Comparison of ENCODE assay signal across 12 cellular contexts in genomic region chrX:139892512-139892911, GRCh38. TPM values are rescaled to one million over a fixed set of nuclear protein-coding genes. Genes with fewer than 3 reads are reported as not detected.
DNase-seq lines count a peak whose midpoint lies in the region; ATAC-seq and TF ChIP-seq lines count a peak whose summit lies in the region.
"Had no signal": no experiment of that assay in that cellular context is flagged by ENCODE, and none has a peak within 500 bp of the region (broad histone marks: within the 10 kb centered on the region; RNA-seq: fewer than 3 reads in every experiment).

No MANE protein-coding gene starts in this region.

- TF ChIP-seq CTCF in foreskin keratinocyte (conservative IDR thresholded peaks at IDR 0.05), result no peak
- no peak for TF ChIP-seq CTCF in uterus (IDR thresholded peaks at IDR 0.05)

- no peaks in the 10 kb centered on the region for H3K36me3 ChIP-seq in uterus
- H3K36me3 ChIP-seq: left lung, spleen had no signal

- H3K27me3 ChIP-seq in foreskin keratinocyte (no peaks in the 10 kb centered on the region), uterus (no peaks in the 10 kb centered on the region)
- H3K27me3 ChIP-seq: left lung, spleen had no signal

- DNase-seq in foreskin keratinocyte (no peak), uterus (no peak), mucosa of gallbladder (ENCODE audit: low spot score) (no peak), UCSD-AML1 (lab: John Stamatoyannopoulos, UW; ENCODE audit: unreplicated experiment) (no peak)
- DNase-seq: left lung, NCI-H446 treated with DMSO at 0.1 percent for 48 hours, spleen had no signal

- intact Hi-C loops in uterus (cut with DNase I; ENCODE audit: low total_unique reads), result no loop called here

- ATAC-seq in GM18498 (IDR thresholded peaks at IDR 0.05; ENCODE audit: unreplicated experiment) (peak; percentile 76), GM19397 (IDR thresholded peaks at IDR 0.05; ENCODE audit: unreplicated experiment) (peak; percentile 66), HG02870 (IDR thresholded peaks at IDR 0.05; ENCODE audit: unreplicated experiment) (peak; percentile 82), HG03575 (IDR thresholded peaks at IDR 0.05; ENCODE audit: extremely low read depth, insufficient number of reproducible peaks, low FRiP score, unreplicated experiment) (peak; percentile 42), foreskin keratinocyte (no peak)
- ATAC-seq: left lung had no signal

- no peak overlapping the region for H3K27ac ChIP-seq in foreskin keratinocyte
- H3K27ac ChIP-seq in uterus, result no peak overlapping the region
- H3K27ac ChIP-seq: left lung, spleen, VCaP had no signal

- H3K4me1 ChIP-seq in foreskin keratinocyte, result peaks cover 13% of the 10 kb centered on the region
- H3K4me1 ChIP-seq in uterus, result no peaks in the 10 kb centered on the region
- H3K4me1 ChIP-seq: spleen had no signal

- H3K4me3 ChIP-seq in uterus, result no peak overlapping the region
- H3K4me3 ChIP-seq: left lung, spleen had no signal

- no peak for TF ChIP-seq POLR2A in uterus (IDR thresholded peaks at IDR 0.05)

- H3K9me3 ChIP-seq in uterus, result no peaks in the 10 kb centered on the region
- H3K9me3 ChIP-seq: left lung, spleen had no signal

RNA-seq across cellular contexts. Expression of gene ATP11C, which starts 40.3 kb away (rescaled TPM):
- 15.9 and 16.8 TPM in 2 replicates for total RNA-seq in foreskin keratinocyte
- 5.1 and 5.2 TPM in 2 replicates for polyA plus RNA-seq in foreskin keratinocyte
- total RNA-seq in uterus, result 10 to 100 TPM; 35.6 to 67.9 (median 52.4) TPM
- 9.3 TPM for total RNA-seq in mucosa of gallbladder
